ENCODE assay signal across 14 cellular contexts in genomic region chr15:75332093-75332492, GRCh38. TPM values are rescaled to one million over a fixed set of nuclear protein-coding genes. Genes with fewer than 3 reads are reported as not detected.
"Had no signal": no experiment of that assay in that cellular context is flagged by ENCODE, and none has a peak within 500 bp of the region (broad histone marks: within the 10 kb centered on the region; RNA-seq: fewer than 3 reads in every experiment).

No MANE protein-coding gene starts in this region.

RNA-seq across cellular contexts. Expression of gene GOLGA6D, which starts 49.5 kb away (rescaled TPM):
- total RNA-seq: activated CD4-positive, alpha-beta T cell treated with anti-CD3 and anti-CD28 coated beads for 36 hours; activated CD8-positive, alpha-beta memory T cell treated with anti-CD3 and anti-CD28 coated beads for 36 hours; activated CD8-positive, alpha-beta T cell treated with anti-CD3 and anti-CD28 coated beads for 36 hours; activated naive CD4-positive, alpha-beta T cell treated with anti-CD3 and anti-CD28 coated beads for 36 hours; activated naive CD8-positive, alpha-beta T cell treated with anti-CD3 and anti-CD28 coated beads, Interleukin-2, amount 10 ng/mL, durations not matched to agents 7 days and 5 days; activated T-cell treated with anti-CD3 and anti-CD28 coated beads, Interleukin-2, amount 50 U/mL, for 4 hours; activated T-helper 1 cell treated with anti-CD3 and anti-CD28 coated beads, Interleukin-12 subunit alpha, Interleukin-12 subunit beta, Interleukin-2, Interleukin-4 antibody, amounts not matched to agents 30 ng/mL and 10 ng/mL and 1 ng/mL, durations not matched to agents 14 hours and 24 hours and 36 hours; ascending aorta; bronchial epithelial cell; chondrocyte; T-helper 1 cell treated with Interleukin-12 subunit alpha and Interleukin-12 subunit beta and Interleukin-4 antibody, amounts not matched to agents 30 ng/mL and 1 ng/mL, for 36 hours; T-helper 2 cell treated with Interferon-gamma antibody and Interleukin-4, amounts not matched to agents 100 ng/mL and 5 ng/mL, for 36 hours had no signal
- polyA plus RNA-seq: adipose tissue, cardiac muscle cell had no signal
